ENCODE assay signal across 20 cellular contexts in genomic region chr13:62933809-62934208, GRCh38.
"Had no signal": no experiment of that assay in that cellular context is flagged by ENCODE, and none has a peak within 500 bp of the region (broad histone marks: within the 10 kb centered on the region; RNA-seq: fewer than 3 reads in every experiment).

No MANE protein-coding gene starts in this region.

- DNase-seq: activated CD4-positive, alpha-beta T cell treated with anti-CD3 and anti-CD28 coated beads, Interleukin-2, amount 50 U/mL, for 4 hours; activated CD4-positive, CD25-positive, alpha-beta regulatory T cell treated with anti-CD3 and anti-CD28 coated beads, Interleukin-2, amount 50 U/mL, for 72 hours; activated effector memory CD4-positive, alpha-beta T cell treated with anti-CD3 and anti-CD28 coated beads, Interleukin-2, amount 50 U/mL, for 16 hours; activated T-cell treated with anti-CD3 and anti-CD28 coated beads, Interleukin-2, amount 50 U/mL, for 72 hours; adrenal gland; cerebellar nuclear complex; cortex of kidney; effector CD4-positive, alpha-beta T cell; head of caudate nucleus; midbrain; nephron progenitor cell; retina; spleen; stimulated activated CD4-positive, alpha-beta T cell treated with anti-CD3 and anti-CD28 coated beads, Interleukin-4, amount 100 ng/mL, for 4 hours; T1000; testis had no signal

- H3K4me3 ChIP-seq: adrenal gland, spleen, testis had no signal

- H3K27me3 Mint-ChIP-seq: activated naive CD4-positive, alpha-beta T cell treated with anti-CD3 and anti-CD28 coated beads, Interleukin-2, amount 50 U/mL, for 24 hours; stimulated activated memory B cell treated with anti-CD40 and anti-IgM and Interleukin-4, amounts not matched to agents 10 μg/mL and 1 μg/mL and 100 μg/mL, for 72 hours; type B pancreatic cell had no signal

- ATAC-seq: activated T-cell treated with anti-CD3 and anti-CD28 coated beads, Interleukin-2, amount 50 U/mL, for 72 hours; left lobe of liver; stimulated activated memory B cell treated with anti-CD40 and anti-IgM and Interleukin-4, amounts not matched to agents 10 μg/mL and 1 μg/mL and 100 μg/mL, for 72 hours had no signal

- H3K27ac ChIP-seq: adrenal gland, spleen, testis had no signal

- H3K27me3 ChIP-seq: adrenal gland, spleen, testis had no signal

- H3K36me3 ChIP-seq: adrenal gland, spleen had no signal

- H3K4me1 ChIP-seq: adrenal gland, spleen, testis had no signal

- H3K9me3 Mint-ChIP-seq: activated naive CD4-positive, alpha-beta T cell treated with anti-CD3 and anti-CD28 coated beads, Interleukin-2, amount 50 U/mL, for 24 hours; nephron progenitor cell; type B pancreatic cell had no signal

- H3K27ac Mint-ChIP-seq: activated naive CD4-positive, alpha-beta T cell treated with anti-CD3 and anti-CD28 coated beads, Interleukin-2, amount 50 U/mL, for 24 hours; activated T-cell treated with anti-CD3 and anti-CD28 coated beads, Interleukin-2, amount 50 U/mL, for 72 hours; nephron progenitor cell; stimulated activated memory B cell treated with anti-CD40 and anti-IgM and Interleukin-4, amounts not matched to agents 10 μg/mL and 1 μg/mL and 100 μg/mL, for 72 hours; type B pancreatic cell had no signal

- H3K9me3 ChIP-seq: adrenal gland, spleen, testis had no signal

- H3K4me1 Mint-ChIP-seq: activated naive CD4-positive, alpha-beta T cell treated with anti-CD3 and anti-CD28 coated beads, Interleukin-2, amount 50 U/mL, for 24 hours; nephron progenitor cell; stimulated activated memory B cell treated with anti-CD40 and anti-IgM and Interleukin-4, amounts not matched to agents 10 μg/mL and 1 μg/mL and 100 μg/mL, for 72 hours had no signal

- H3K4me3 Mint-ChIP-seq: activated naive CD4-positive, alpha-beta T cell treated with anti-CD3 and anti-CD28 coated beads, Interleukin-2, amount 50 U/mL, for 24 hours; activated T-cell treated with anti-CD3 and anti-CD28 coated beads, Interleukin-2, amount 50 U/mL, for 72 hours; nephron progenitor cell; stimulated activated memory B cell treated with anti-CD40 and anti-IgM and Interleukin-4, amounts not matched to agents 10 μg/mL and 1 μg/mL and 100 μg/mL, for 72 hours; type B pancreatic cell had no signal

- H3K36me3 Mint-ChIP-seq: activated naive CD4-positive, alpha-beta T cell treated with anti-CD3 and anti-CD28 coated beads, Interleukin-2, amount 50 U/mL, for 24 hours; stimulated activated memory B cell treated with anti-CD40 and anti-IgM and Interleukin-4, amounts not matched to agents 10 μg/mL and 1 μg/mL and 100 μg/mL, for 72 hours; type B pancreatic cell had no signal
